Comparison of ENCODE assay signal across 9 cellular contexts in the genomic region with DNA sequence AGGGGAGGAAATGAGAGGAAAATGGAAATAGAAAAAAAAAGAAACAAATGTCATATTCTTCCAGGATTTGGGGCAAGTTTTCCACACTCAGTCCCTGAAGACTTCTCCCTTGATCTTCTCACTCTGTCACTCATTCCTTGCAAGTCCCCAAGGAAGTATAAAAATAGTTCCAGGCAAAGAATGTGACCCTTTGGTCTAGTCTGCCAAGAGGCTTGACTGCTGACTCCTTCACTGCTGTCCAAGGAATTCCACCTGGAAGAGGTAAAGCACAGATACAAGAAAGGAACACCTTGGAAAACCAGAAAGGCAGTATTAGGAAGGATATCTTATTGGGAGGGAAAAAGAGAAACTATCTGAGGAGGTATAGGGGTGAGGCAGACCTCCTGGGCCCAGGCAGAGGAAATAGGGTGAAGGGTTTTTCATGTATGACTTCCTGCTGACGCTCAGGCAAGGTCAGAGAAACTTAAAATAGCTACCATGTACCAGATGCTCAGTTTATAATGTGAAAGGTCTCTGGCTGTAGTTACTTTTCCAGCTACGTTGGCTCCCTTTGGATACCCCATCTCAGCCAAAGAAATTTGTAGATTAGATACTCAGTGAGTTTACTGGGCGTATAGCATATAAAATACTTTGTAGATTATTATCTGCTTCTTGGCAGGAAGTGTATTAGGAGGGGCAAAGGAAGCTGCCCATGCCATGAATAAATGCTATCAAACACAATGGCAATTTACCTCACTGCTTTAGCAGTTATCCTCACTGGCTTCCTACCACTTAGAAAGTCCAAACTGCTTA. TPM values are rescaled to one million over a fixed set of nuclear protein-coding genes. Genes with fewer than 3 reads are reported as not detected.
A peak's percentile ranks its signal among the peaks of the same experiment; 100 is the strongest.
DNase-seq lines count a peak whose midpoint lies in the region; ATAC-seq and TF ChIP-seq lines count a peak whose summit lies in the region.
"Had no signal": no experiment of that assay in that cellular context is flagged by ENCODE, and none has a peak within 500 bp of the region (broad histone marks: within the 10 kb centered on the region; RNA-seq: fewer than 3 reads in every experiment).

No MANE protein-coding gene starts in this region.

- H3K4me1 ChIP-seq in CD8-positive, alpha-beta memory T cell (ENCODE audit: insufficient read depth, low read length): peaks cover 23% of the 10 kb centered on the region

- peak overlapping the region in 6 of 7 donors; percentile 19 to 64 (median 47) for H3K4me3 Mint-ChIP-seq in CD8-positive, alpha-beta memory T cell
- peak overlapping the region; percentile 9 to 72 (median 50) for H3K4me3 Mint-ChIP-seq in naive thymus-derived CD8-positive, alpha-beta T cell
- no peak overlapping the region for H3K4me3 Mint-ChIP-seq in activated T-helper 2 cell treated with anti-CD3 and anti-CD28 coated beads, Interferon-gamma antibody, Interleukin-2, Interleukin-4, amounts not matched to agents 10 μg/mL and 5 μg/mL and 100 μg/mL, durations not matched to agents 14 hours and 24 hours and 36 hours (ENCODE audit: low read depth)

- H3K4me1 Mint-ChIP-seq in CD8-positive, alpha-beta memory T cell: peaks cover 26 to 35% (median 27%) of the 10 kb centered on the region in 3 donors
- H3K4me1 Mint-ChIP-seq in naive thymus-derived CD8-positive, alpha-beta T cell: peaks cover 23 to 43% (median 37%) of the 10 kb centered on the region in 4 donors
- peaks cover 13% of the 10 kb centered on the region for H3K4me1 Mint-ChIP-seq in activated T-helper 2 cell treated with anti-CD3 and anti-CD28 coated beads, Interferon-gamma antibody, Interleukin-2, Interleukin-4, amounts not matched to agents 10 μg/mL and 5 μg/mL and 100 μg/mL, durations not matched to agents 14 hours and 24 hours and 36 hours (ENCODE audit: low read depth)

- TF ChIP-seq CTCF in LNCaP clone FGC (IDR thresholded peaks at IDR 0.05; ENCODE audit: control insufficient read depth, extremely low read depth, insufficient read depth) (no peak), dorsolateral prefrontal cortex (IDR thresholded peaks at IDR 0.05 in 54 of 56, conservative IDR thresholded peaks at IDR 0.05 in 2 of 56; ENCODE audit: low read depth in 1 of 56, partially characterized antibody in 56 of 56) (no peak)

- DNase-seq in CD8-positive, alpha-beta memory T cell: peak in 2 of 5 donors; percentile 12 to 14
- DNase-seq in LNCaP clone FGC (ENCODE audit: low read depth): peak; percentile 21
- DNase-seq in naive thymus-derived CD8-positive, alpha-beta T cell: peak in 3 of 10 donors; percentile 22 to 31 (median 23)
- no peak for DNase-seq in dorsolateral prefrontal cortex
- no peak for DNase-seq in activated T-helper 2 cell treated with anti-CD3 and anti-CD28 coated beads, Interferon-gamma antibody, Interleukin-2, Interleukin-4, amounts not matched to agents 10 μg/mL and 5 μg/mL and 100 μg/mL, durations not matched to agents 14 hours and 24 hours and 36 hours (ENCODE audit: low spot score)
- DNase-seq in NCI-H1105 (lab: John Stamatoyannopoulos, UW): no peak
- DNase-seq in ACHN: no peak

- ATAC-seq in naive thymus-derived CD8-positive, alpha-beta T cell: peak; percentile 81 to 85

- H3K9me3 ChIP-seq in CD8-positive, alpha-beta memory T cell (ENCODE audit: low read length): no peaks in the 10 kb centered on the region
- H3K9me3 ChIP-seq: suprapubic skin had no signal

- CTCF ChIA-PET in CD8-positive, alpha-beta memory T cell (lab: Charles Lee): no interaction called here

- H3K27ac ChIP-seq in CD8-positive, alpha-beta memory T cell (ENCODE audit: low read depth, low read length): no peak overlapping the region
- peak overlapping the region; percentile 2 for H3K27ac ChIP-seq in cingulate gyrus (ENCODE audit: low read depth, low read length)
- H3K27ac ChIP-seq in dorsolateral prefrontal cortex: peak overlapping the region in 7 of 59 donors; percentile 1 to 49 (median 26)
- H3K27ac ChIP-seq: suprapubic skin had no signal

- H3K27me3 ChIP-seq in CD8-positive, alpha-beta memory T cell (ENCODE audit: insufficient read depth, low read length, poor library complexity, severe bottlenecking): no peaks in the 10 kb centered on the region
- peaks cover 0 to 21% (median 0%) of the 10 kb centered on the region in 45 donors for H3K27me3 ChIP-seq in dorsolateral prefrontal cortex

- no peaks in the 10 kb centered on the region for H3K36me3 Mint-ChIP-seq in CD8-positive, alpha-beta memory T cell
- H3K36me3 Mint-ChIP-seq in naive thymus-derived CD8-positive, alpha-beta T cell: no peaks in the 10 kb centered on the region
- H3K36me3 Mint-ChIP-seq in activated T-helper 2 cell treated with anti-CD3 and anti-CD28 coated beads, Interferon-gamma antibody, Interleukin-2, Interleukin-4, amounts not matched to agents 10 μg/mL and 5 μg/mL and 100 μg/mL, durations not matched to agents 14 hours and 24 hours and 36 hours (ENCODE audit: low read depth): no peaks in the 10 kb centered on the region

- POLR2A ChIA-PET in CD8-positive, alpha-beta memory T cell (lab: Charles Lee): no interaction called here
- POLR2A ChIA-PET in naive thymus-derived CD8-positive, alpha-beta T cell (lab: Charles Lee): no interaction called here

- no peaks in the 10 kb centered on the region for H3K36me3 ChIP-seq in CD8-positive, alpha-beta memory T cell (ENCODE audit: insufficient read depth, low read length)
- H3K36me3 ChIP-seq: suprapubic skin had no signal

- H3K27me3 Mint-ChIP-seq in CD8-positive, alpha-beta memory T cell: peaks cover 0 to 9% of the 10 kb centered on the region in 2 donors
- H3K27me3 Mint-ChIP-seq in naive thymus-derived CD8-positive, alpha-beta T cell: no peaks in the 10 kb centered on the region
- H3K27me3 Mint-ChIP-seq in activated T-helper 2 cell treated with anti-CD3 and anti-CD28 coated beads, Interferon-gamma antibody, Interleukin-2, Interleukin-4, amounts not matched to agents 10 μg/mL and 5 μg/mL and 100 μg/mL, durations not matched to agents 14 hours and 24 hours and 36 hours (ENCODE audit: low read depth): peaks cover 11% of the 10 kb centered on the region

- in situ Hi-C loops in ACHN (cut with HindIII; ENCODE audit: low pct_ligation_motif_present, low pct_unique_long_range_greater_than_20kb, low sequenced_read_pairs): no loop called here

- H3K4me3 ChIP-seq in CD8-positive, alpha-beta memory T cell (ENCODE audit: low read length): peak overlapping the region; percentile 49
- H3K4me3 ChIP-seq in LNCaP clone FGC (ENCODE audit: low read depth, low read length) (no peak overlapping the region), dorsolateral prefrontal cortex (no peak overlapping the region)
- H3K4me3 ChIP-seq: suprapubic skin had no signal

- peaks cover 0 to 2% (median 0%) of the 10 kb centered on the region in 5 donors for H3K9me3 Mint-ChIP-seq in CD8-positive, alpha-beta memory T cell
- no peaks in the 10 kb centered on the region for H3K9me3 Mint-ChIP-seq in naive thymus-derived CD8-positive, alpha-beta T cell
- no peaks in the 10 kb centered on the region for H3K9me3 Mint-ChIP-seq in activated T-helper 2 cell treated with anti-CD3 and anti-CD28 coated beads, Interferon-gamma antibody, Interleukin-2, Interleukin-4, amounts not matched to agents 10 μg/mL and 5 μg/mL and 100 μg/mL, durations not matched to agents 14 hours and 24 hours and 36 hours

- peak overlapping the region; percentile 8 to 83 (median 71) for H3K27ac Mint-ChIP-seq in CD8-positive, alpha-beta memory T cell
- H3K27ac Mint-ChIP-seq in naive thymus-derived CD8-positive, alpha-beta T cell: peak overlapping the region; percentile 63 to 93 (median 88)
- H3K27ac Mint-ChIP-seq in activated T-helper 2 cell treated with anti-CD3 and anti-CD28 coated beads, Interferon-gamma antibody, Interleukin-2, Interleukin-4, amounts not matched to agents 10 μg/mL and 5 μg/mL and 100 μg/mL, durations not matched to agents 14 hours and 24 hours and 36 hours: no peak overlapping the region

- intact Hi-C loops in dorsolateral prefrontal cortex (cut with DNase I): no loop called here
- intact Hi-C loops in activated T-helper 2 cell treated with anti-CD3 and anti-CD28 coated beads, Interferon-gamma antibody, Interleukin-2, Interleukin-4, amounts not matched to agents 10 μg/mL and 5 μg/mL and 100 μg/mL, durations not matched to agents 14 hours and 24 hours and 36 hours (cut with micrococcal nuclease): no loop called here

RNA-seq across cellular contexts. Expression of a gene that starts 2.0 kb away (rescaled TPM):
- not detected for total RNA-seq in CD8-positive, alpha-beta memory T cell
- polyA plus RNA-seq in CD8-positive, alpha-beta memory T cell: not detected
- total RNA-seq in naive thymus-derived CD8-positive, alpha-beta T cell: not detected
- not detected for polyA plus RNA-seq in naive thymus-derived CD8-positive, alpha-beta T cell
- 10 to 100 TPM in 3 of 120 experiments, 1 to 10 TPM in 111, under 1 TPM in 6; 0.48 to 18.6 (median 2.7) TPM for total RNA-seq in dorsolateral prefrontal cortex
- not detected in 2 replicates for total RNA-seq in activated T-helper 2 cell treated with anti-CD3 and anti-CD28 coated beads, Interferon-gamma antibody, Interleukin-2, Interleukin-4, amounts not matched to agents 10 μg/mL and 5 μg/mL and 100 μg/mL, durations not matched to agents 14 hours and 24 hours and 36 hours
